Comparison of ENCODE assay signal across 15 cellular contexts in genomic region chr2:86613515-86613914, GRCh38. TPM values are rescaled to one million over a fixed set of nuclear protein-coding genes. Genes with fewer than 3 reads are reported as not detected.
A peak's percentile ranks its signal among the peaks of the same experiment; 100 is the strongest.
DNase-seq lines count a peak whose midpoint lies in the region; ATAC-seq and TF ChIP-seq lines count a peak whose summit lies in the region.
"Had no signal": no experiment of that assay in that cellular context is flagged by ENCODE, and none has a peak within 500 bp of the region (broad histone marks: within the 10 kb centered on the region; RNA-seq: fewer than 3 reads in every experiment).

No MANE protein-coding gene starts in this region.

- CTCF ChIA-PET in activated CD4-positive, alpha-beta T cell treated with anti-CD3 and anti-CD28 coated beads for 36 hours (lab: Charles Lee) = no interaction called here
- CTCF ChIA-PET in CD4-positive, alpha-beta T cell (lab: Charles Lee) = no interaction called here

- no peaks in the 10 kb centered on the region for H3K9me3 ChIP-seq in right atrium auricular region
- no peaks in the 10 kb centered on the region for H3K9me3 ChIP-seq in CD4-positive, alpha-beta T cell (ENCODE audit: control insufficient read depth, low read length)
- H3K9me3 ChIP-seq: BLaER1 had no signal

- H3K4me3 ChIP-seq in right atrium auricular region = no peak overlapping the region
- H3K4me3 ChIP-seq: BLaER1 had no signal

- peaks cover 0 to 21% of the 10 kb centered on the region in 2 donors for H3K4me1 ChIP-seq in right atrium auricular region

- intact Hi-C loops in activated CD4-positive, alpha-beta T cell treated with anti-CD3 and anti-CD28 coated beads for 36 hours (cut with DNase I, micrococcal nuclease) = no loop called here
- intact Hi-C loops in Right ventricle myocardium superior (cut with DNase I) = no loop called here
- intact Hi-C loops in CD4-positive, alpha-beta T cell (cut with DNase I, micrococcal nuclease) = no loop called here

- no peak for TF ChIP-seq CTCF in right atrium auricular region (IDR thresholded peaks at IDR 0.05)
- TF ChIP-seq CTCF in CD4-positive, alpha-beta T cell (IDR thresholded peaks at IDR 0.05) = no peak

- ATAC-seq in activated CD4-positive, alpha-beta T cell treated with anti-CD3 and anti-CD28 coated beads for 36 hours = no peak
- ATAC-seq in Right ventricle myocardium superior (ENCODE audit: poor library complexity) (peak; percentile 52), GM18873 (IDR thresholded peaks at IDR 0.05; ENCODE audit: low FRiP score, unreplicated experiment) (no peak)
- no peak for ATAC-seq in CD4-positive, alpha-beta T cell (ENCODE audit: poor library complexity)

- DNase-seq in activated CD4-positive, alpha-beta T cell treated with anti-CD3 and anti-CD28 coated beads for 36 hours = peak; percentile 9
- no peak for DNase-seq in activated CD4-positive, alpha-beta T cell treated with anti-CD3 and anti-CD28 coated beads, Interleukin-2, amount 50 U/mL, for 4 hours
- DNase-seq in Right ventricle myocardium superior (no peak), right atrium auricular region (ENCODE audit: low spot score) (no peak), hypothalamus (lab: John Stamatoyannopoulos, UW) (no peak)
- DNase-seq in CD4-positive, alpha-beta T cell = no peak
- no peak for DNase-seq in activated naive CD8-positive, alpha-beta T cell treated with anti-CD3 and anti-CD28 coated beads for 36 hours
- DNase-seq: AML-193, Calu3, DMS 273 treated with DMSO at 0.1 percent for 48 hours, HCEC 1CT, HFFc6 had no signal

- no peaks in the 10 kb centered on the region for H3K27me3 ChIP-seq in right atrium auricular region
- H3K27me3 ChIP-seq in CD4-positive, alpha-beta T cell (ENCODE audit: control insufficient read depth, insufficient read depth, low read length) = no peaks in the 10 kb centered on the region
- H3K27me3 ChIP-seq: BLaER1 had no signal

- H3K9me3 Mint-ChIP-seq in activated CD4-positive, alpha-beta T cell treated with anti-CD3 and anti-CD28 coated beads for 36 hours (ENCODE audit: low read depth) = no peaks in the 10 kb centered on the region
- no peaks in the 10 kb centered on the region for H3K9me3 Mint-ChIP-seq in CD4-positive, alpha-beta T cell
- no peaks in the 10 kb centered on the region for H3K9me3 Mint-ChIP-seq in activated naive CD8-positive, alpha-beta T cell treated with anti-CD3 and anti-CD28 coated beads for 36 hours
- H3K9me3 Mint-ChIP-seq: HFFc6 had no signal

- peaks cover 51% of the 10 kb centered on the region for H3K36me3 Mint-ChIP-seq in activated CD4-positive, alpha-beta T cell treated with anti-CD3 and anti-CD28 coated beads for 36 hours (ENCODE audit: low read depth)
- H3K36me3 Mint-ChIP-seq in CD4-positive, alpha-beta T cell (ENCODE audit: low read depth) = peaks cover 89% of the 10 kb centered on the region
- H3K36me3 Mint-ChIP-seq in activated naive CD8-positive, alpha-beta T cell treated with anti-CD3 and anti-CD28 coated beads for 36 hours = peaks cover 47% of the 10 kb centered on the region

- no peak overlapping the region for H3K27ac ChIP-seq in right atrium auricular region
- no peak overlapping the region for H3K27ac ChIP-seq in CD4-positive, alpha-beta T cell (ENCODE audit: low read depth, low read length)
- H3K27ac ChIP-seq: 22Rv1, BLaER1 had no signal

- H3K4me1 Mint-ChIP-seq in activated CD4-positive, alpha-beta T cell treated with anti-CD3 and anti-CD28 coated beads for 36 hours = peaks cover 33% of the 10 kb centered on the region
- H3K4me1 Mint-ChIP-seq in CD4-positive, alpha-beta T cell (ENCODE audit: low read depth) = peaks cover 49% of the 10 kb centered on the region
- H3K4me1 Mint-ChIP-seq in activated naive CD8-positive, alpha-beta T cell treated with anti-CD3 and anti-CD28 coated beads for 36 hours = peaks cover 39% of the 10 kb centered on the region

- peaks cover 53% of the 10 kb centered on the region for H3K36me3 ChIP-seq in right atrium auricular region

- H3K27me3 Mint-ChIP-seq in activated CD4-positive, alpha-beta T cell treated with anti-CD3 and anti-CD28 coated beads for 36 hours = no peaks in the 10 kb centered on the region
- H3K27me3 Mint-ChIP-seq in CD4-positive, alpha-beta T cell = no peaks in the 10 kb centered on the region
- H3K27me3 Mint-ChIP-seq in activated naive CD8-positive, alpha-beta T cell treated with anti-CD3 and anti-CD28 coated beads for 36 hours = no peaks in the 10 kb centered on the region

- H3K27ac Mint-ChIP-seq in activated CD4-positive, alpha-beta T cell treated with anti-CD3 and anti-CD28 coated beads for 36 hours = no peak overlapping the region
- H3K27ac Mint-ChIP-seq in CD4-positive, alpha-beta T cell = peak overlapping the region; percentile 7
- H3K27ac Mint-ChIP-seq in activated naive CD8-positive, alpha-beta T cell treated with anti-CD3 and anti-CD28 coated beads for 36 hours = peak overlapping the region; percentile 8
- H3K27ac Mint-ChIP-seq: HFFc6 had no signal

- no peak overlapping the region for H3K4me3 Mint-ChIP-seq in activated CD4-positive, alpha-beta T cell treated with anti-CD3 and anti-CD28 coated beads for 36 hours
- no peak overlapping the region for H3K4me3 Mint-ChIP-seq in CD4-positive, alpha-beta T cell
- H3K4me3 Mint-ChIP-seq in activated naive CD8-positive, alpha-beta T cell treated with anti-CD3 and anti-CD28 coated beads for 36 hours = no peak overlapping the region
- H3K4me3 Mint-ChIP-seq: HFFc6 had no signal

- POLR2A ChIA-PET in activated CD4-positive, alpha-beta T cell treated with anti-CD3 and anti-CD28 coated beads for 36 hours (lab: Charles Lee) = no interaction called here
- POLR2A ChIA-PET in CD4-positive, alpha-beta T cell (lab: Charles Lee) = no interaction called here

RNA-seq across cellular contexts. Expression of gene RNF103, which starts 10.2 kb away (rescaled TPM):
- 10 to 100 TPM in 1 of 2 experiments, 1 to 10 TPM in 1; 8.4 to 10.0 TPM for total RNA-seq in activated CD4-positive, alpha-beta T cell treated with anti-CD3 and anti-CD28 coated beads for 36 hours
- total RNA-seq in Right ventricle myocardium superior (51.7 TPM), right atrium auricular region (10 to 100 TPM; 45.3 to 61.6 TPM)
- total RNA-seq in CD4-positive, alpha-beta T cell = 100 to 1,000 TPM; 124 to 130 TPM
- total RNA-seq in activated naive CD8-positive, alpha-beta T cell treated with anti-CD3 and anti-CD28 coated beads for 36 hours = 10 to 100 TPM; 11.8 to 12.2 TPM

RNA-seq across cellular contexts. Expression of gene CHMP3, which starts 50.3 kb away (rescaled TPM):
- 10 to 100 TPM; 35.0 to 35.8 TPM for total RNA-seq in activated CD4-positive, alpha-beta T cell treated with anti-CD3 and anti-CD28 coated beads for 36 hours
- total RNA-seq in Right ventricle myocardium superior (173 TPM), right atrium auricular region (10 to 100 TPM; 79.7 to 89.1 TPM)
- 10 to 100 TPM; 61.7 to 65.3 TPM for total RNA-seq in CD4-positive, alpha-beta T cell
- total RNA-seq in activated naive CD8-positive, alpha-beta T cell treated with anti-CD3 and anti-CD28 coated beads for 36 hours = 10 to 100 TPM; 40.5 to 42.6 TPM
